2 cellular contexts compared by ENCODE assay signal in the genomic region with DNA sequence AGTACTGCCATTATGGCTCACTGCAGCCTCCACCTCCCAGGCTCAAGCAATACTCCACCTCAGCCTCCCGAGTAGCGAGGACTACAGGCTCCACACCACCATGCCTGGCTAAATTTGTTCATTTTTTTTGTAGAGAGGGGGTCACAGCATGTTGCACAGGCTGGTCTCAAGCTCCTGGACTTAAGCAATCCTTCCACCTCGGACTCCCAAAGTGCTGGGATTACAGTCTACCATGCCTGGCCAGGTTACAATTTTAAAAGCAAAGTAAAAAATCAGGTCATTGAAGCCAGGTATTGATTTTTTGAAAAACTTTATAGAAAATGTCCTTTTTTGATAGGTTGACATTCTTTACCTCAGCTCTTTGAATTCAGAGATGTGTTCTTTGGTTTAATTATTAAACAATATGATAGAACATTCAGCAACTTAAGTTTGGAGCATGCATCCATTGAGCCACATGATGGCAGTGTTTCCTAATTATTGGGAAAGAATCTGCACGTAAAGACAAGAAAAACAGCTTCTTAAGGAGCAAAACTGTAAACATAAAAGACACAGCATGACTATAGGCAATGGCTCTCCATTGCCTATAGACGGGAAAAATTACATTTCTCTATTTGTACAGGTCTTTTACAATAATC.
TF ChIP-seq lines count a peak whose summit lies in the region.

No MANE protein-coding gene starts in this region.

TF ChIP-seq in A549, 52 proteins besides CTCF, POLR2A, EP300 and RAD21:
- TF ChIP-seq, protein P1, sequence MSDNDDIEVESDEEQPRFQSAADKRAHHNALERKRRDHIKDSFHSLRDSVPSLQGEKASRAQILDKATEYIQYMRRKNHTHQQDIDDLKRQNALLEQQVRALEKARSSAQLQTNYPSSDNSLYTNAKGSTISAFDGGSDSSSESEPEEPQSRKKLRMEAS (IDR thresholded peaks at IDR 0.05), result 0 out of 2 replicates have a peak, but pooled peaks have one; percentile 31
- TF ChIP-seq RFX5 (IDR thresholded peaks at IDR 0.05) (0 out of 2 replicates have a peak, but pooled peaks have one; percentile 8), SMC3 (IDR thresholded peaks at IDR 0.05) (peak; percentile 96), NFE2L2 (conservative IDR thresholded peaks at IDR 0.05; ENCODE audit: low read length) (no peak), NR3C1 (IDR thresholded peaks at IDR 0.05) (no peak)

TF ChIP-seq in endothelial cell of umbilical vein, 7 proteins besides CTCF, POLR2A, EP300 and RAD21:
- TF ChIP-seq POLR2AphosphoS5 (IDR thresholded peaks at IDR 0.05; ENCODE audit: insufficient read depth, low read depth, low read length), result no peak
